ENCODE assay signal across 26 cellular contexts in genomic region chr20:52256465-52256864, GRCh38.
"Had no signal": no experiment of that assay in that cellular context is flagged by ENCODE, and none has a peak within 500 bp of the region (broad histone marks: within the 10 kb centered on the region; RNA-seq: fewer than 3 reads in every experiment).

No MANE protein-coding gene starts in this region.

- FAIRE-seq: RCC 7860 had no signal

- H3K36me3 ChIP-seq: breast epithelium had no signal

- H3K27ac Mint-ChIP-seq: activated CD8-positive, alpha-beta T cell treated with anti-CD3 and anti-CD28 coated beads, Interleukin-2, amount 10 ng/mL, durations not matched to agents 7 days and 5 days; activated naive CD4-positive, alpha-beta T cell treated with anti-CD3 and anti-CD28 coated beads, Interleukin-2, amount 50 U/mL, for 24 hours; T-helper 17 cell; WTC11 had no signal

- H3K4me1 Mint-ChIP-seq: WTC11 had no signal

- H3K27ac ChIP-seq: breast epithelium had no signal

- H3K4me3 Mint-ChIP-seq: activated CD8-positive, alpha-beta T cell treated with anti-CD3 and anti-CD28 coated beads, Interleukin-2, amount 10 ng/mL, durations not matched to agents 7 days and 5 days; activated naive CD4-positive, alpha-beta T cell treated with anti-CD3 and anti-CD28 coated beads, Interleukin-2, amount 50 U/mL, for 24 hours; T-helper 17 cell; WTC11 had no signal

- H3K4me1 ChIP-seq: breast epithelium had no signal

- DNase-seq: activated CD4-positive, alpha-beta T cell treated with anti-CD3 and anti-CD28 coated beads for 48 hours; activated CD4-positive, alpha-beta T cell treated with anti-CD3 and anti-CD28 coated beads, Interleukin-2, amount 50 U/mL, for 4 hours; activated CD4-positive, CD25-positive, alpha-beta regulatory T cell treated with anti-CD3 and anti-CD28 coated beads, Interleukin-2, amount 50 U/mL, for 72 hours; activated CD8-positive, alpha-beta memory T cell treated with anti-CD3 and anti-CD28 coated beads, Interleukin-2, amount 50 U/mL, for 48 hours; activated CD8-positive, alpha-beta T cell treated with anti-CD3 and anti-CD28 coated beads, Interleukin-2, amount 10 ng/mL, durations not matched to agents 7 days and 5 days; activated naive CD4-positive, alpha-beta T cell; activated T-cell treated with anti-CD3 and anti-CD28 coated beads, Interleukin-2, amount 50 U/mL, for 1 hour; aorta; caudate nucleus; KG1; NCI-H1048; NCI-H146; NCI-H187 treated with DMSO at 0.1 percent for 48 hours; NCI-H2107; NCI-H446; NCI-H526; NCI-H774; NK-92 treated with Interleukin-12 subunit alpha and Interleukin-12 subunit beta, amount 100 ng/mL, for 24 hours; OCI-M1; SHP77 treated with DMSO at 0.1 percent for 48 hours; T-helper 17 cell; T-helper 9 cell had no signal

- H3K27me3 ChIP-seq: breast epithelium had no signal

- H3K9me3 Mint-ChIP-seq: activated naive CD4-positive, alpha-beta T cell treated with anti-CD3 and anti-CD28 coated beads, Interleukin-2, amount 50 U/mL, for 24 hours had no signal

- H3K4me3 ChIP-seq: breast epithelium had no signal

- ATAC-seq: activated CD8-positive, alpha-beta T cell treated with anti-CD3 and anti-CD28 coated beads, Interleukin-2, amount 10 ng/mL, durations not matched to agents 7 days and 5 days; T-helper 17 cell; WTC11 had no signal
